ENCODE assay signal across 1 cellular context in genomic region chr1:155960081-155960745, GRCh38.
A peak's percentile ranks its signal among the peaks of the same experiment; 100 is the strongest.
TF ChIP-seq lines count a peak whose summit lies in the region.

No MANE protein-coding gene starts in this region.

TF ChIP-seq in GM12878, 131 proteins besides CTCF, POLR2A, EP300 and RAD21:
- TF ChIP-seq SRF (IDR thresholded peaks at IDR 0.05; ENCODE audit: low read depth in 2 of 2, low read length in 2 of 2) (no peak), ZNF384 (IDR thresholded peaks at IDR 0.05; ENCODE audit: borderline replicate concordance, low read depth, low read length) (peak; percentile 63; the same call in 1 of the 2 replicates), MEF2B (IDR thresholded peaks at IDR 0.05; ENCODE audit: partially characterized antibody, poor library complexity, severe bottlenecking) (peak; percentile 31)
